Comparison of ENCODE assay signal across 25 cellular contexts in the genomic region with DNA sequence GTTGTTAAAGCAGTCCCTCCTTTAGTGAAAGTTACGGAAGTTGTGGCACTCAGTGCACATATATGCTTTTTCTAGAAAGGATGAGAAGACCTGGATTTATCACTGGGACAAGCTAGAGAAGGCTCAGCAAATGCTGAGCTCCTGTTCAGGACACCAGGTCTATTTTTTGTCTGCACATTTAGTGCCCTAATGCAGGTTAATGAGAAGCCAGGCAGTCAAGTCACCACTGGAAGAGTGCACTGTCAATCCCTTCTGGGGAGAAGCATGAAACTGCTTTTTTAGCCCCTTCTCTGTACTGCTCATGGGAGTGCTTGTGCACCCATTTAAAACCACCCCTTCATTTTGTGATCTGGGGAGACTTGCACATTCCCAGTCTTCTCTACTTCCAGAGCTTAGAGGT.
"Had no signal": no experiment of that assay in that cellular context is flagged by ENCODE, and none has a peak within 500 bp of the region (broad histone marks: within the 10 kb centered on the region; RNA-seq: fewer than 3 reads in every experiment).

No MANE protein-coding gene starts in this region.

- H3K9me3 ChIP-seq: esophagus muscularis mucosa, gastrocnemius medialis, heart right ventricle, left lung, lower lobe of right lung, mucosa of descending colon had no signal

- H3K27ac ChIP-seq: coronary artery, dorsolateral prefrontal cortex, esophagus muscularis mucosa, gastrocnemius medialis, heart right ventricle, left lung, lower lobe of right lung had no signal

- H3K4me3 ChIP-seq: coronary artery, dorsolateral prefrontal cortex, esophagus muscularis mucosa, gastrocnemius medialis, heart right ventricle, left lung, lower lobe of right lung, mucosa of descending colon had no signal

- H3K27me3 ChIP-seq: esophagus muscularis mucosa, gastrocnemius medialis, left lung had no signal

- H3K4me1 ChIP-seq: gastrocnemius medialis, heart right ventricle, left lung, lower lobe of right lung had no signal

- ATAC-seq: gastrocnemius medialis, heart right ventricle, left colon, left lung, left ventricle myocardium superior, lower lobe of right lung, mucosa of descending colon had no signal

- DNase-seq: dermis blood vessel endothelial cell; dorsolateral prefrontal cortex; effector CD4-positive, alpha-beta T cell; effector memory CD4-positive, alpha-beta T cell; foreskin fibroblast; foreskin melanocyte; gastrocnemius medialis; glutamatergic neuron; head of caudate nucleus; heart right ventricle; hypothalamus; immature natural killer cell; islet precursor cell; kidney; kidney glomerular epithelial cell; left colon; left lung; left ventricle myocardium superior; lower lobe of right lung; mesenchymal stem cell; mucosa of descending colon had no signal

- H3K36me3 ChIP-seq: esophagus muscularis mucosa, gastrocnemius medialis, heart right ventricle, left lung, lower lobe of right lung had no signal

- FAIRE-seq: colon, endothelial cell of umbilical vein, kidney had no signal
